ENCODE assay signal across 17 cellular contexts in the genomic region with DNA sequence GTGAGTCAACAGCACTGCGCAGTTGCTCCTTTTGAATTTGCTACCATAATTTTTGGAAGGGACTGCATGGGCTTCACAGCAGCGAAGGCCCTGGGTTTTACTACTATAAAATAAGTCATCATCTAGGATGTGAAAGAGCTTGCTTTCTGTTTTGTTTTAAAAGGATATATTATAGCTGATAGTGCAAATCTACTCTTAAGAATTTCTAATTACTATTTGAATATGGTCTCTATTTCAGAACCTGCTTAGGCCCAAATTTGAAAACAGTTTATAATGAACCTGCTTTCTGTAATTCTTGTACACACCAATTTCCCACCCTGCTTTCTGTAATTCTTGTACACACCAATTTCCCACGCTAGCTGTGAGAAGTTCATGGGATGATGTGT.
DNase-seq lines count a peak whose midpoint lies in the region; ATAC-seq and TF ChIP-seq lines count a peak whose summit lies in the region.
"Had no signal": no experiment of that assay in that cellular context is flagged by ENCODE, and none has a peak within 500 bp of the region (broad histone marks: within the 10 kb centered on the region; RNA-seq: fewer than 3 reads in every experiment).

No MANE protein-coding gene starts in this region.

- peaks cover 12% of the 10 kb centered on the region for H3K9me3 Mint-ChIP-seq in Caco-2 (ENCODE audit: unreplicated experiment)
- no peaks in the 10 kb centered on the region for H3K9me3 Mint-ChIP-seq in activated naive CD4-positive, alpha-beta T cell treated with anti-CD3 and anti-CD28 coated beads, Interleukin-2, amount 10 ng/mL, durations not matched to agents 7 days and 5 days
- H3K9me3 Mint-ChIP-seq: activated naive CD4-positive, alpha-beta T cell treated with anti-CD3 and anti-CD28 coated beads for 36 hours; memory B cell; T-helper 2 cell treated with Interferon-gamma antibody and Interleukin-4, amounts not matched to agents 5 μg/mL and 100 μg/mL, for 36 hours had no signal

- peaks cover 18% of the 10 kb centered on the region for H3K36me3 Mint-ChIP-seq in Caco-2 (ENCODE audit: insufficient read depth, unreplicated experiment)
- no peaks in the 10 kb centered on the region for H3K36me3 Mint-ChIP-seq in activated naive CD4-positive, alpha-beta T cell treated with anti-CD3 and anti-CD28 coated beads, Interleukin-2, amount 10 ng/mL, durations not matched to agents 7 days and 5 days
- H3K36me3 Mint-ChIP-seq: memory B cell had no signal

- peaks cover 70% of the 10 kb centered on the region for H3K4me1 ChIP-seq in Caco-2
- H3K4me1 ChIP-seq in adipocyte (ENCODE audit: control insufficient read depth, insufficient read depth, low read length): peaks cover 52% of the 10 kb centered on the region
- H3K4me1 ChIP-seq in hepatocyte (ENCODE audit: insufficient read depth): peaks cover 49% of the 10 kb centered on the region
- H3K4me1 ChIP-seq in subcutaneous abdominal adipose tissue (ENCODE audit: control insufficient read depth in 5 of 5, insufficient read depth in 5 of 5, low read length in 5 of 5): peaks cover 3 to 50% (median 37%) of the 10 kb centered on the region in 5 donors

- POLR2A ChIA-PET in Caco-2 (lab: Charles Lee): interaction anchor here (0.7 kb wide), 1 partner anchor 72 kb away, joined by 4 read pairs; no protein-coding TSS in a partner anchor

- BruUV-seq in Caco-2 (replicated peaks; lab: Mats Ljungman, UMichigan): TSS peak; percentile 99

- no peaks in the 10 kb centered on the region for H3K36me3 ChIP-seq in Caco-2 (ENCODE audit: control insufficient read depth, insufficient read depth, low read length)
- H3K36me3 ChIP-seq in adipocyte (ENCODE audit: control insufficient read depth, insufficient read depth, low read length, severe bottlenecking): no peaks in the 10 kb centered on the region
- no peaks in the 10 kb centered on the region for H3K36me3 ChIP-seq in hepatocyte (replicated peaks; ENCODE audit: insufficient read depth, low read depth)
- H3K36me3 ChIP-seq in subcutaneous abdominal adipose tissue (ENCODE audit: control insufficient read depth in 5 of 5, insufficient read depth in 5 of 5, low read length in 5 of 5): no peaks in the 10 kb centered on the region
- H3K36me3 ChIP-seq: cardiac muscle cell, gastroesophageal sphincter, ovary had no signal

- TF ChIP-seq CTCF in Caco-2 (IDR thresholded peaks at IDR 0.05; ENCODE audit: insufficient read depth in 1 of 2, low read depth in 1 of 2, low read length in 1 of 2, severe bottlenecking in 1 of 2, unreplicated experiment in 1 of 2): no peak
- no peak for TF ChIP-seq CTCF in hepatocyte (IDR thresholded peaks at IDR 0.05; ENCODE audit: poor library complexity)

- peaks cover 52% of the 10 kb centered on the region for H3K79me2 ChIP-seq in hepatocyte

- H3K27me3 Mint-ChIP-seq in Caco-2 (ENCODE audit: insufficient read depth, unreplicated experiment): no peaks in the 10 kb centered on the region
- no peaks in the 10 kb centered on the region for H3K27me3 Mint-ChIP-seq in activated naive CD4-positive, alpha-beta T cell treated with anti-CD3 and anti-CD28 coated beads, Interleukin-2, amount 10 ng/mL, durations not matched to agents 7 days and 5 days

- H3K27me3 ChIP-seq in Caco-2 (replicated peaks; ENCODE audit: control insufficient read depth, insufficient read depth, low read length) (no peaks in the 10 kb centered on the region), adipocyte (replicated peaks; ENCODE audit: control insufficient read depth, insufficient read depth, low read length) (no peaks in the 10 kb centered on the region), hepatocyte (no peaks in the 10 kb centered on the region), subcutaneous abdominal adipose tissue (ENCODE audit: control insufficient read depth in 5 of 5, insufficient read depth in 4 of 5, low read length in 5 of 5) (no peaks in the 10 kb centered on the region)
- H3K27me3 ChIP-seq: cardiac muscle cell, gastroesophageal sphincter, ovary had no signal

- no peak overlapping the region for H3K4me3 Mint-ChIP-seq in Caco-2 (ENCODE audit: unreplicated experiment)
- no peak overlapping the region for H3K4me3 Mint-ChIP-seq in activated naive CD4-positive, alpha-beta T cell treated with anti-CD3 and anti-CD28 coated beads, Interleukin-2, amount 10 ng/mL, durations not matched to agents 7 days and 5 days
- H3K4me3 Mint-ChIP-seq: activated CD4-positive, alpha-beta T cell treated with anti-CD3 and anti-CD28 coated beads for 36 hours; activated naive CD4-positive, alpha-beta T cell treated with anti-CD3 and anti-CD28 coated beads for 36 hours; memory B cell; T-helper 2 cell treated with Interferon-gamma antibody and Interleukin-4, amounts not matched to agents 5 μg/mL and 100 μg/mL, for 36 hours had no signal

- H3K9me3 ChIP-seq in Caco-2: no peaks in the 10 kb centered on the region
- no peaks in the 10 kb centered on the region for H3K9me3 ChIP-seq in adipocyte (ENCODE audit: control insufficient read depth, low read length)
- no peaks in the 10 kb centered on the region for H3K9me3 ChIP-seq in hepatocyte (ENCODE audit: low read depth)
- no peaks in the 10 kb centered on the region for H3K9me3 ChIP-seq in subcutaneous abdominal adipose tissue (ENCODE audit: control insufficient read depth in 5 of 5, low read length in 5 of 5)
- H3K9me3 ChIP-seq: gastroesophageal sphincter, ovary had no signal

- no peaks in the 10 kb centered on the region for H4K20me1 ChIP-seq in hepatocyte (ENCODE audit: insufficient read depth, poor library complexity, severe bottlenecking)

- no peak overlapping the region for H2AFZ ChIP-seq in hepatocyte

- peaks cover 47% of the 10 kb centered on the region for H3K4me1 Mint-ChIP-seq in Caco-2 (ENCODE audit: low read depth, unreplicated experiment)
- H3K4me1 Mint-ChIP-seq in activated naive CD4-positive, alpha-beta T cell treated with anti-CD3 and anti-CD28 coated beads, Interleukin-2, amount 10 ng/mL, durations not matched to agents 7 days and 5 days: no peaks in the 10 kb centered on the region
- H3K4me1 Mint-ChIP-seq: activated CD4-positive, alpha-beta T cell treated with anti-CD3 and anti-CD28 coated beads for 36 hours had no signal

- CTCF ChIA-PET in Caco-2 (lab: Charles Lee): interaction anchor here (0.8 kb wide), 1 partner anchor 74 kb away, joined by 3 read pairs; no protein-coding TSS in a partner anchor
- CTCF ChIA-PET in activated naive CD4-positive, alpha-beta T cell treated with anti-CD3 and anti-CD28 coated beads, Interleukin-2, amount 10 ng/mL, durations not matched to agents 7 days and 5 days (lab: Charles Lee): no interaction called here

- ATAC-seq in GM18861 (IDR thresholded peaks at IDR 0.05; ENCODE audit: unreplicated experiment) (no peak), HG03460 (IDR thresholded peaks at IDR 0.05; ENCODE audit: unreplicated experiment) (no peak)
- ATAC-seq: activated CD4-positive, alpha-beta T cell treated with anti-CD3 and anti-CD28 coated beads for 36 hours had no signal

- H3K9ac ChIP-seq in adipocyte (ENCODE audit: low read length) (peak overlapping the region; percentile 62), subcutaneous abdominal adipose tissue (ENCODE audit: low read length in 5 of 5) (no peak overlapping the region)

- DNase-seq in Caco-2 (no peak), adipocyte (ENCODE audit: low read depth) (no peak), hepatocyte (ENCODE audit: low spot score) (no peak), NCI-H748 treated with DMSO at 0.1 percent for 48 hours (lab: John Stamatoyannopoulos, UW) (no peak)
- no peak for DNase-seq in activated naive CD4-positive, alpha-beta T cell treated with anti-CD3 and anti-CD28 coated beads, Interleukin-2, amount 10 ng/mL, durations not matched to agents 7 days and 5 days
- DNase-seq: activated CD4-positive, alpha-beta T cell treated with anti-CD3 and anti-CD28 coated beads for 36 hours; activated naive CD4-positive, alpha-beta T cell treated with anti-CD3 and anti-CD28 coated beads for 36 hours; NCI-H2081 treated with DMSO at 0.1 percent for 48 hours; NCI-H82 had no signal

- H3K27ac Mint-ChIP-seq in Caco-2 (ENCODE audit: unreplicated experiment): peak overlapping the region; percentile 77
- no peak overlapping the region for H3K27ac Mint-ChIP-seq in activated naive CD4-positive, alpha-beta T cell treated with anti-CD3 and anti-CD28 coated beads, Interleukin-2, amount 10 ng/mL, durations not matched to agents 7 days and 5 days
- H3K27ac Mint-ChIP-seq: activated CD4-positive, alpha-beta T cell treated with anti-CD3 and anti-CD28 coated beads for 36 hours; activated naive CD4-positive, alpha-beta T cell treated with anti-CD3 and anti-CD28 coated beads for 36 hours; memory B cell; T-helper 2 cell treated with Interferon-gamma antibody and Interleukin-4, amounts not matched to agents 5 μg/mL and 100 μg/mL, for 36 hours had no signal

- WGBS in hepatocyte (ENCODE audit: low lambda C conversion rate, missing lambda C conversion rate): 96% methylated on average over 3 of the region's 3 CpGs

- H3K27ac ChIP-seq in hepatocyte (peak overlapping the region; percentile 87), subcutaneous abdominal adipose tissue (ENCODE audit: low read depth, low read length) (peak overlapping the region; percentile 57)
- H3K27ac ChIP-seq: cardiac muscle cell had no signal

- intact Hi-C loops in Caco-2 (cut with micrococcal nuclease; ENCODE audit: unreplicated experiment): loop anchor here (5.0 kb wide), 1 partner anchor 405 kb away; no protein-coding TSS in a partner anchor

- H3K4me3 ChIP-seq in Caco-2 (ENCODE audit: low read depth, low read length) (no peak overlapping the region), adipocyte (ENCODE audit: low read length) (peak overlapping the region; percentile 12), hepatocyte (no peak overlapping the region), subcutaneous abdominal adipose tissue (ENCODE audit: low read depth in 1 of 5, low read length in 5 of 5) (no peak overlapping the region)
- H3K4me3 ChIP-seq: cardiac muscle cell, gastroesophageal sphincter, ovary had no signal

- no peaks in the 10 kb centered on the region for H3K9me2 ChIP-seq in hepatocyte (replicated peaks; ENCODE audit: insufficient read depth)

- peak overlapping the region; percentile 7 for H3K4me2 ChIP-seq in hepatocyte
